In the genomic region with DNA sequence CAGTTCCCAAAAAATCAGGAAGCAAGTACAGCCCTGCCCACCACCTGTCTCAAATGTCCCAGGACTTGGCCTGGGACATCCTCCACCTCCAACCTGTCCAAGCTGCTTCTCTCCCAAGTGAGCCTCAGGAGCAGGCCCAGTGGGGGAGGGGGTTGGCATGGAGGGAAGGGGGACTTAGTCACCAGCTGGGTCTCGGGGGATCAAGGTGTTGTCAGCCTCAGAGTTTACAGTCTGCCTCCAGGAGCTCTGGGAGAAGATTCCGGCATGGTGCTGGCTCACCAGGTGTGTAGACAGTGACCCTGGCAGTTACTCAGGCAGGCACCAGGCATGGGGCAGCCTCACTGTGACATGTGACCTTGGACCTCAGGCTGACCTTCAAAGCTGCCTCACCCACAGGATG, we compare ENCODE assay signal across 21 cellular contexts. TPM values are rescaled to one million over a fixed set of nuclear protein-coding genes. Genes with fewer than 3 reads are reported as not detected.
DNase-seq lines count a peak whose midpoint lies in the region; ATAC-seq and TF ChIP-seq lines count a peak whose summit lies in the region.
"Had no signal": no experiment of that assay in that cellular context is flagged by ENCODE, and none has a peak within 500 bp of the region (broad histone marks: within the 10 kb centered on the region; RNA-seq: fewer than 3 reads in every experiment).

No MANE protein-coding gene starts in this region.

- H3K36me3 Mint-ChIP-seq in activated CD8-positive, alpha-beta memory T cell treated with anti-CD3 and anti-CD28 coated beads, Interleukin-2, amount 10 ng/mL, durations not matched to agents 7 days and 5 days = no peaks in the 10 kb centered on the region
- H3K36me3 Mint-ChIP-seq: activated naive CD8-positive, alpha-beta T cell treated with anti-CD3 and anti-CD28 coated beads for 36 hours; CD4-positive, alpha-beta memory T cell had no signal

- intact Hi-C loops in cardiac septum (cut with DNase I) = no loop called here
- intact Hi-C loops in esophagus squamous epithelium (cut with DNase I) = no loop called here
- intact Hi-C loops in prostate gland (cut with DNase I) = loop anchor here (10.0 kb wide), 1 partner anchor 101 kb away; no protein-coding TSS in a partner anchor
- intact Hi-C loops in upper lobe of right lung (cut with DNase I) = no loop called here

- TF ChIP-seq CTCF in right atrium auricular region (IDR thresholded peaks at IDR 0.05) = no peak
- no peak for TF ChIP-seq CTCF in esophagus squamous epithelium (IDR thresholded peaks at IDR 0.05)
- no peak for TF ChIP-seq CTCF in prostate gland (IDR thresholded peaks at IDR 0.05)
- no peak for TF ChIP-seq CTCF in upper lobe of right lung (IDR thresholded peaks at IDR 0.05)

- TF ChIP-seq POLR2A in esophagus squamous epithelium (IDR thresholded peaks at IDR 0.05) (no peak), prostate gland (IDR thresholded peaks at IDR 0.05) (no peak)

- no peak for ATAC-seq in upper lobe of right lung
- ATAC-seq in HG02885 (IDR thresholded peaks at IDR 0.05; ENCODE audit: poor library complexity, unreplicated experiment) = no peak
- no peak for ATAC-seq in activated CD8-positive, alpha-beta memory T cell treated with anti-CD3 and anti-CD28 coated beads, Interleukin-2, amount 10 ng/mL, durations not matched to agents 7 days and 5 days
- ATAC-seq: effector memory CD8-positive, alpha-beta T cell had no signal

- no peak overlapping the region for H3K4me3 ChIP-seq in right atrium auricular region
- no peak overlapping the region for H3K4me3 ChIP-seq in esophagus squamous epithelium
- H3K4me3 ChIP-seq in prostate gland = no peak overlapping the region
- no peak overlapping the region for H3K4me3 ChIP-seq in upper lobe of right lung

- peak overlapping the region; percentile 68 to 79 for H3K27ac ChIP-seq in right atrium auricular region
- H3K27ac ChIP-seq in esophagus squamous epithelium = peak overlapping the region; percentile 75 to 95 (median 88)
- peak overlapping the region; percentile 62 to 77 for H3K27ac ChIP-seq in prostate gland
- H3K27ac ChIP-seq in upper lobe of right lung = peak overlapping the region; percentile 75
- H3K27ac ChIP-seq: neutrophil had no signal

- H3K9me3 Mint-ChIP-seq in activated CD8-positive, alpha-beta memory T cell treated with anti-CD3 and anti-CD28 coated beads, Interleukin-2, amount 10 ng/mL, durations not matched to agents 7 days and 5 days (ENCODE audit: low read depth) = no peaks in the 10 kb centered on the region
- H3K9me3 Mint-ChIP-seq: activated naive CD8-positive, alpha-beta T cell treated with anti-CD3 and anti-CD28 coated beads for 36 hours; CD4-positive, alpha-beta memory T cell; effector memory CD8-positive, alpha-beta T cell had no signal

- H3K27ac Mint-ChIP-seq in activated CD8-positive, alpha-beta memory T cell treated with anti-CD3 and anti-CD28 coated beads, Interleukin-2, amount 10 ng/mL, durations not matched to agents 7 days and 5 days = no peak overlapping the region
- H3K27ac Mint-ChIP-seq: activated naive CD8-positive, alpha-beta T cell treated with anti-CD3 and anti-CD28 coated beads for 36 hours; CD4-positive, alpha-beta memory T cell; effector memory CD8-positive, alpha-beta T cell had no signal

- no peak overlapping the region for H3K4me3 Mint-ChIP-seq in activated CD8-positive, alpha-beta memory T cell treated with anti-CD3 and anti-CD28 coated beads, Interleukin-2, amount 10 ng/mL, durations not matched to agents 7 days and 5 days
- H3K4me3 Mint-ChIP-seq: activated naive CD8-positive, alpha-beta T cell treated with anti-CD3 and anti-CD28 coated beads for 36 hours; CD4-positive, alpha-beta memory T cell; effector memory CD8-positive, alpha-beta T cell had no signal

- H3K4me1 ChIP-seq in right atrium auricular region (peaks cover 0 to 81% of the 10 kb centered on the region in 2 donors), esophagus squamous epithelium (peaks cover 27 to 84% (median 61%) of the 10 kb centered on the region in 3 donors), prostate gland (replicated peaks) (peaks cover 6% of the 10 kb centered on the region), upper lobe of right lung (peaks cover 30% of the 10 kb centered on the region)

- CTCF ChIA-PET in activated CD8-positive, alpha-beta memory T cell treated with anti-CD3 and anti-CD28 coated beads, Interleukin-2, amount 10 ng/mL, durations not matched to agents 7 days and 5 days (lab: Charles Lee) = no interaction called here

- WGBS in esophagus squamous epithelium, 2 donors = 100% methylated on average over 1 of the region's 2 CpGs; no CpG with 5 or more reads in 1 of the 2 donors
- WGBS in prostate gland = 70% methylated on average over 2 of the region's 2 CpGs

- no peaks in the 10 kb centered on the region for H3K9me3 ChIP-seq in right atrium auricular region
- H3K9me3 ChIP-seq in esophagus squamous epithelium = no peaks in the 10 kb centered on the region
- no peaks in the 10 kb centered on the region for H3K9me3 ChIP-seq in prostate gland
- H3K9me3 ChIP-seq in upper lobe of right lung = no peaks in the 10 kb centered on the region
- H3K9me3 ChIP-seq: neutrophil had no signal

- peaks cover 17% of the 10 kb centered on the region for H3K27me3 Mint-ChIP-seq in activated CD8-positive, alpha-beta memory T cell treated with anti-CD3 and anti-CD28 coated beads, Interleukin-2, amount 10 ng/mL, durations not matched to agents 7 days and 5 days

- DNase-seq in right atrium auricular region (ENCODE audit: low spot score) (no peak), cardiac septum (ENCODE audit: low spot score) (no peak), esophagus squamous epithelium (lab: John Stamatoyannopoulos, UW) (no peak), prostate gland (ENCODE audit: low spot score) (no peak), upper lobe of right lung (no peak)
- DNase-seq in stimulated activated CD4-positive, alpha-beta T cell treated with anti-CD3 and anti-CD28 coated beads, Interleukin-4, amount 100 ng/mL, for 24 hours = no peak
- no peak for DNase-seq in activated CD8-positive, alpha-beta memory T cell treated with anti-CD3 and anti-CD28 coated beads, Interleukin-2, amount 10 ng/mL, durations not matched to agents 7 days and 5 days
- DNase-seq: ACHN; activated CD4-positive, alpha-beta T cell treated with anti-CD3 and anti-CD28 coated beads, Interleukin-2, amount 50 U/mL, for 48 hours; activated naive CD8-positive, alpha-beta T cell treated with anti-CD3 and anti-CD28 coated beads for 36 hours; activated T-cell treated with anti-CD3 and anti-CD28 coated beads, Interleukin-2, amount 50 U/mL, for 48 hours; CD4-positive, alpha-beta memory T cell; DND-41; effector memory CD8-positive, alpha-beta T cell; mammary epithelial cell; NCI-H2081; NCI-H526; stimulated activated CD4-positive, alpha-beta T cell treated with anti-CD3 and anti-CD28 coated beads, Interleukin-4, amount 100 ng/mL, for 1 hour; stimulated activated CD8-positive, alpha-beta memory T cell treated with anti-CD3 and anti-CD28 coated beads, Interleukin-4, amount 100 ng/mL, for 48 hours had no signal

- H3K36me3 ChIP-seq in right atrium auricular region (no peaks in the 10 kb centered on the region), esophagus squamous epithelium (no peaks in the 10 kb centered on the region), prostate gland (no peaks in the 10 kb centered on the region), upper lobe of right lung (no peaks in the 10 kb centered on the region)
- H3K36me3 ChIP-seq: neutrophil had no signal

- H3K4me1 Mint-ChIP-seq in activated CD8-positive, alpha-beta memory T cell treated with anti-CD3 and anti-CD28 coated beads, Interleukin-2, amount 10 ng/mL, durations not matched to agents 7 days and 5 days = no peaks in the 10 kb centered on the region
- H3K4me1 Mint-ChIP-seq: activated naive CD8-positive, alpha-beta T cell treated with anti-CD3 and anti-CD28 coated beads for 36 hours had no signal

- no peaks in the 10 kb centered on the region for H3K27me3 ChIP-seq in right atrium auricular region
- H3K27me3 ChIP-seq in esophagus squamous epithelium = peaks cover 0 to 34% (median 0%) of the 10 kb centered on the region in 4 donors
- H3K27me3 ChIP-seq in prostate gland (replicated peaks; ENCODE audit: insufficient read depth) = no peaks in the 10 kb centered on the region
- H3K27me3 ChIP-seq in upper lobe of right lung = peaks cover 5% of the 10 kb centered on the region

RNA-seq across cellular contexts. Expression of a gene that starts 19.7 kb away (rescaled TPM):
- total RNA-seq in right atrium auricular region (10 to 100 TPM in 1 of 2 donors, 1 to 10 TPM in 1; 8.5 to 10.7 TPM), cardiac septum (8.6 TPM), esophagus squamous epithelium (1 to 10 TPM in 2 of 4 donors, under 1 TPM in 2; 0.72 to 5.9 (median 1.1) TPM), prostate gland (10 to 100 TPM in 1 of 2 donors, 1 to 10 TPM in 1; 6.1 to 22.7 TPM), upper lobe of right lung (11.9 TPM)
- total RNA-seq in activated CD8-positive, alpha-beta memory T cell treated with anti-CD3 and anti-CD28 coated beads, Interleukin-2, amount 10 ng/mL, durations not matched to agents 7 days and 5 days = not detected
- total RNA-seq: activated naive CD8-positive, alpha-beta T cell treated with anti-CD3 and anti-CD28 coated beads for 36 hours; CD4-positive, alpha-beta memory T cell had no signal
